20 cellular contexts compared by ENCODE assay signal in genomic region chr11:110152199-110152598, GRCh38.
"Had no signal": no experiment of that assay in that cellular context is flagged by ENCODE, and none has a peak within 500 bp of the region (broad histone marks: within the 10 kb centered on the region; RNA-seq: fewer than 3 reads in every experiment).

No MANE protein-coding gene starts in this region.

- H3K36me3 Mint-ChIP-seq: activated naive CD4-positive, alpha-beta T cell treated with anti-CD3 and anti-CD28 coated beads, Interleukin-2, amount 50 U/mL, for 72 hours; naive thymus-derived CD8-positive, alpha-beta T cell had no signal

- DNase-seq: activated CD4-positive, alpha-beta T cell treated with anti-CD3 and anti-CD28 coated beads, Interleukin-2, amount 10 ng/mL, durations not matched to agents 7 days and 5 days; activated CD8-positive, alpha-beta T cell treated with anti-CD3 and anti-CD28 coated beads for 36 hours; activated T-cell treated with anti-CD3 and anti-CD28 coated beads, Interleukin-2, amount 50 U/mL, for 1 hour; adrenal gland; effector memory CD8-positive, alpha-beta T cell; foreskin melanocyte; kidney; lower lobe of right lung; naive thymus-derived CD8-positive, alpha-beta T cell; ovary; psoas muscle; spleen; stimulated activated CD4-positive, alpha-beta T cell treated with anti-CD3 and anti-CD28 coated beads, Interleukin-4, amount 100 ng/mL, for 1 hour; stimulated activated naive CD4-positive, alpha-beta T cell; upper lobe of left lung had no signal

- H3K27ac Mint-ChIP-seq: activated CD4-positive, alpha-beta T cell treated with anti-CD3 and anti-CD28 coated beads, Interleukin-2, amount 10 ng/mL, durations not matched to agents 7 days and 5 days; activated CD8-positive, alpha-beta T cell treated with anti-CD3 and anti-CD28 coated beads for 36 hours; activated naive CD4-positive, alpha-beta T cell treated with anti-CD3 and anti-CD28 coated beads, Interleukin-2, amount 50 U/mL, for 72 hours; effector memory CD8-positive, alpha-beta T cell; naive thymus-derived CD8-positive, alpha-beta T cell had no signal

- H3K4me1 Mint-ChIP-seq: activated CD4-positive, alpha-beta T cell treated with anti-CD3 and anti-CD28 coated beads, Interleukin-2, amount 10 ng/mL, durations not matched to agents 7 days and 5 days; central memory CD8-positive, alpha-beta T cell; naive thymus-derived CD8-positive, alpha-beta T cell had no signal

- H3K27me3 Mint-ChIP-seq: activated CD8-positive, alpha-beta T cell treated with anti-CD3 and anti-CD28 coated beads for 36 hours had no signal

- FAIRE-seq: colon, endothelial cell of umbilical vein, kidney had no signal

- ATAC-seq: activated CD8-positive, alpha-beta T cell treated with anti-CD3 and anti-CD28 coated beads for 36 hours; effector memory CD8-positive, alpha-beta T cell; esophagus mucosa; lower lobe of right lung; naive thymus-derived CD8-positive, alpha-beta T cell; psoas muscle had no signal

- H3K4me3 Mint-ChIP-seq: activated CD4-positive, alpha-beta T cell treated with anti-CD3 and anti-CD28 coated beads, Interleukin-2, amount 10 ng/mL, durations not matched to agents 7 days and 5 days; activated CD8-positive, alpha-beta T cell treated with anti-CD3 and anti-CD28 coated beads for 36 hours; central memory CD8-positive, alpha-beta T cell; effector memory CD8-positive, alpha-beta T cell; naive thymus-derived CD8-positive, alpha-beta T cell had no signal

- H3K9me3 Mint-ChIP-seq: activated CD4-positive, alpha-beta T cell treated with anti-CD3 and anti-CD28 coated beads, Interleukin-2, amount 10 ng/mL, durations not matched to agents 7 days and 5 days; activated CD8-positive, alpha-beta T cell treated with anti-CD3 and anti-CD28 coated beads for 36 hours; activated naive CD4-positive, alpha-beta T cell treated with anti-CD3 and anti-CD28 coated beads, Interleukin-2, amount 50 U/mL, for 72 hours; central memory CD8-positive, alpha-beta T cell; effector memory CD8-positive, alpha-beta T cell; naive thymus-derived CD8-positive, alpha-beta T cell had no signal
